ENCODE assay signal across 1 cellular context in the genomic region with DNA sequence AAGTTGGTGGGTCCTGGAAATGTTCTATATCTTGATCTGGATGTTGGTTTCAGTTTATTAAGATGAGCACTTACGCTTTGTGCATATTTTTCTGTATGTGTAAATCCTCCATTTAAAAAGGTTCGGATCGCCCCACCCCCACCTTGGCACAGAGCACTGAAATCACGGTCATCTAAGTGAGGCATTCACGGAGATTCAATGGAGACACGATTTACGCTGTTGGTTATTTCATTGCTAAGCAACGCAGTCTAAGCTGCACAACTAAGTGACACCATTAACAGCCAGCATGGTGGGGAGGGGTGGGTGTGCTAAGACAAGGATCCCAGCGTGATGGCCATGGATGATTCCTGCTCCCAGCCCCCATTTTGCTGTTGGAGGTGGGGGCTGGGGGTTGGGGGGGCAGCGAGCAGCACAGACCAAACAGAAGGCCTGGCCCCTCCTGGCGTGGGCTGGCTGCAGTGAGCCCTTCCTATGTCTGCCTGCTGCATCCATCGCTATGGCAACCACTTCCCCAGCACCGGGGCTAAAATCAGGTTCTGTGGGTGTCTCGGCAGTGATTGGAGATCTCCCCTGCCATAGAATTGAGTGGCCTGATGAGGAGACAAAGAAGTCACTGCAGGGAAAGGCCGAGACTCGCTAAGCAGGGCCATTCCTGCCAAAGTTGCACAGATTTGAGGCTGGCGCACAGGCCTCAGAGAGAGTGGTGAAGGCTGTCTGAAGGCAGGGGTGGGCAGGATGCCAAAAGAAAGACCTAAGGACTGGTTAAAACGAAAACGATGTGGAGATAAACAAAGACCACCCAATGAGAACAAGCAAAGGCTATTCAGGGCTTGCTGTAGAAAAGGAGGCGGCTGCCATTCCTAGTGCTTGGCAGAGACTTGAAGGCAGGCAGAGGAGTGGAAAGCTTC.
TF ChIP-seq lines count a peak whose summit lies in the region.

No MANE protein-coding gene starts in this region.

TF ChIP-seq in SK-N-SH treated with all-trans-retinoic acid at 6 μM for 48 hours, 23 proteins besides CTCF, POLR2A, EP300 and RAD21 (continued from another document):
- TF ChIP-seq, protein P1, sequence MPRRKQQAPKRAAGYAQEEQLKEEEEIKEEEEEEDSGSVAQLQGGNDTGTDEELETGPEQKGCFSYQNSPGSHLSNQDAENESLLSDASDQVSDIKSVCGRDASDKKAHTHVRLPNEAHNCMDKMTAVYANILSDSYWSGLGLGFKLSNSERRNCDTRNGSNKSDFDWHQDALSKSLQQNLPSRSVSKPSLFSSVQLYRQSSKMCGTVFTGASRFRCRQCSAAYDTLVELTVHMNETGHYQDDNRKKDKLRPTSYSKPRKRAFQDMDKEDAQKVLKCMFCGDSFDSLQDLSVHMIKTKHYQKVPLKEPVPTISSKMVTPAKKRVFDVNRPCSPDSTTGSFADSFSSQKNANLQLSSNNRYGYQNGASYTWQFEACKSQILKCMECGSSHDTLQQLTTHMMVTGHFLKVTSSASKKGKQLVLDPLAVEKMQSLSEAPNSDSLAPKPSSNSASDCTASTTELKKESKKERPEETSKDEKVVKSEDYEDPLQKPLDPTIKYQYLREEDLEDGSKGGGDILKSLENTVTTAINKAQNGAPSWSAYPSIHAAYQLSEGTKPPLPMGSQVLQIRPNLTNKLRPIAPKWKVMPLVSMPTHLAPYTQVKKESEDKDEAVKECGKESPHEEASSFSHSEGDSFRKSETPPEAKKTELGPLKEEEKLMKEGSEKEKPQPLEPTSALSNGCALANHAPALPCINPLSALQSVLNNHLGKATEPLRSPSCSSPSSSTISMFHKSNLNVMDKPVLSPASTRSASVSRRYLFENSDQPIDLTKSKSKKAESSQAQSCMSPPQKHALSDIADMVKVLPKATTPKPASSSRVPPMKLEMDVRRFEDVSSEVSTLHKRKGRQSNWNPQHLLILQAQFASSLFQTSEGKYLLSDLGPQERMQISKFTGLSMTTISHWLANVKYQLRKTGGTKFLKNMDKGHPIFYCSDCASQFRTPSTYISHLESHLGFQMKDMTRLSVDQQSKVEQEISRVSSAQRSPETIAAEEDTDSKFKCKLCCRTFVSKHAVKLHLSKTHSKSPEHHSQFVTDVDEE (CRISPR knock-in tag; IDR thresholded peaks at IDR 0.05): no peak
- TF ChIP-seq ZFP3 (CRISPR knock-in tag; IDR thresholded peaks at IDR 0.05): no peak
